Comparison of ENCODE assay signal across 8 cellular contexts in the genomic region with DNA sequence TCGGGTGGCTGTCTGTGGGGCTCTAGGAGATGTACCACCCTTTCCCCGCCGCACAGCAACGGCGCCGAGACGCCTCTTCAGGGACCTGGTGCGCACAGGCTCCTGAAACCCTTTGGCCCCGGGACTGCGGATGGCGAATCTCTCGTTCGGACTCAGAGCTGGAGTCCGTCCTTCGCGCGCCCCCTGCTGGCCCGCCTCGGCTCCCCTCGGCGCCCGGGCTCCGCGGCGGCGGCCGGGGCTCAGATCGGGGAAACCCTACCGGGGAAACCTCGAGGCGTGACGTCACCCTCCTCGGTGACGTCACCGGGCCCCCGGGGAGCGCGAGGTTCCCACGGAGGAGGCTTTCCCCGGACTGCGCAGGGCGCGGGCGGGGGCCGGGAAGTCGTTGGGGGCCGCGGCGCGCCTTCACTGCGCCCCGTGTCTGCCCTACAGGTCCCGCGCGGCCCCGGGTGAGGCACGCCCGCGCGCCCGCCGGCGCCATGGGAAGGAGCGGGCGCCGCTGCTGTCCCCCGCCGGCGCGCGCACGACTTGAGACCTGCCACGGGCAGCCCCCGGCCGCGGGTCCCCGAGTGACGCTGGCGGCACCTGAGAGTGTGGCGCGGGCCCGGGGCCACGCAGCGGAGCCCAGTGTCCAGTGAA. TPM values are rescaled to one million over a fixed set of nuclear protein-coding genes. Genes with fewer than 3 reads are reported as not detected.
DNase-seq lines count a peak whose midpoint lies in the region; ATAC-seq, FAIRE-seq and TF ChIP-seq lines count a peak whose summit lies in the region.

No MANE protein-coding gene starts in this region.

- peak overlapping the region; percentile 46 to 59 for H3K4me3 ChIP-seq in kidney (ENCODE audit: low read length in 2 of 2)

- H3K4me1 Mint-ChIP-seq in central memory CD8-positive, alpha-beta T cell = peaks cover 25% of the 10 kb centered on the region

- intact Hi-C loops in kidney (cut with DNase I) = loop anchor here (5.0 kb wide), 1 partner anchor 47 kb away; the partner anchor contains the start of gene F12

- H3K9me3 ChIP-seq in kidney (ENCODE audit: control insufficient read depth in 1 of 2, low read length in 2 of 2) = no peaks in the 10 kb centered on the region

- H3K36me3 ChIP-seq in kidney (ENCODE audit: control insufficient read depth in 1 of 2, insufficient read depth in 2 of 2, low read length in 2 of 2) = no peaks in the 10 kb centered on the region

- H3K9ac ChIP-seq in kidney (ENCODE audit: low read length in 2 of 2) = peak overlapping the region; percentile 25 to 26

- DNase-seq in AG08395 (ENCODE audit: low spot score) (peak; percentile 97), NCI-H2196 treated with DMSO at 0.1 percent for 48 hours (lab: John Stamatoyannopoulos, UW; ENCODE audit: unreplicated experiment) (peak; percentile 76), kidney (peak; percentile 96)
- peak; percentile 97 for DNase-seq in activated CD4-positive, CD25-positive, alpha-beta regulatory T cell treated with anti-CD3 and anti-CD28 coated beads, Interleukin-2, amount 50 U/mL, for 72 hours
- peak; percentile 89 to 96 for DNase-seq in central memory CD8-positive, alpha-beta T cell (ENCODE audit: low spot score in 2 of 2)
- peak; percentile 92 to 94 for DNase-seq in stimulated activated CD4-positive, alpha-beta T cell treated with anti-CD3 and anti-CD28 coated beads, Interleukin-15, amount 100 ng/mL, for 1 hour (ENCODE audit: low read depth in 1 of 2, low spot score in 1 of 2)

- H3K9me3 Mint-ChIP-seq in central memory CD8-positive, alpha-beta T cell = no peaks in the 10 kb centered on the region

- peak; percentile 48 for ATAC-seq in GM18867 (IDR thresholded peaks at IDR 0.05; ENCODE audit: unreplicated experiment)
- peak; percentile 43 for ATAC-seq in HG03097 (IDR thresholded peaks at IDR 0.05; ENCODE audit: low FRiP score, unreplicated experiment)
- ATAC-seq in central memory CD8-positive, alpha-beta T cell (replicated peaks; ENCODE audit: extremely low read depth, poor library complexity, severe bottlenecking) = peak; percentile 62

- H3K36me3 Mint-ChIP-seq in central memory CD8-positive, alpha-beta T cell (ENCODE audit: insufficient read depth) = peaks cover 45% of the 10 kb centered on the region

- peak overlapping the region; percentile 86 for H3K27ac Mint-ChIP-seq in central memory CD8-positive, alpha-beta T cell (ENCODE audit: low read depth)

- H3K4me3 Mint-ChIP-seq in central memory CD8-positive, alpha-beta T cell = peak overlapping the region; percentile 76

- FAIRE-seq in kidney (lab: Jason Lieb, UNC) = no peak

- peak; percentile 97 for TF ChIP-seq CTCF in kidney (IDR thresholded peaks at IDR 0.05; ENCODE audit: borderline replicate concordance, extremely low read depth, insufficient read depth)

- H3K27me3 Mint-ChIP-seq in central memory CD8-positive, alpha-beta T cell = no peaks in the 10 kb centered on the region

- H3K27ac ChIP-seq in kidney (ENCODE audit: low read depth in 2 of 2, low read length in 2 of 2) = peak overlapping the region in 1 of 2 donors; percentile 11

- peaks cover 0 to 13% of the 10 kb centered on the region in 2 donors for H3K4me1 ChIP-seq in kidney (ENCODE audit: control insufficient read depth in 1 of 2, insufficient read depth in 1 of 2, low read depth in 1 of 2, low read length in 2 of 2)

RNA-seq across cellular contexts. Expression of gene PRR7, which starts 7.9 kb away (rescaled TPM):
- 5.5 TPM for total RNA-seq in kidney
- 1.6 TPM for polyA plus RNA-seq in kidney (ENCODE audit: insufficient read depth, low read depth, low replicate concordance)

RNA-seq across cellular contexts. Expression of gene DBN1, which starts 18.9 kb away (rescaled TPM):
- 64.2 TPM for total RNA-seq in kidney
- 56.5 TPM for polyA plus RNA-seq in kidney (ENCODE audit: insufficient read depth, low read depth, low replicate concordance)

RNA-seq across cellular contexts. Expression of gene GRK6, which starts 28.0 kb away (rescaled TPM):
- total RNA-seq in kidney = 37.8 TPM
- polyA plus RNA-seq in kidney (ENCODE audit: insufficient read depth, low read depth, low replicate concordance) = 9.6 TPM

RNA-seq across cellular contexts. Expression of gene PDLIM7, which starts 42.9 kb away (rescaled TPM):
- total RNA-seq in kidney = 89.7 TPM
- 46.4 TPM for polyA plus RNA-seq in kidney (ENCODE audit: insufficient read depth, low read depth, low replicate concordance)

RNA-seq across cellular contexts. Expression of gene F12, which starts 45.2 kb away (rescaled TPM):
- 4.2 TPM for total RNA-seq in kidney
- 3.1 TPM for polyA plus RNA-seq in kidney (ENCODE audit: insufficient read depth, low read depth, low replicate concordance)
